20 cellular contexts compared by ENCODE assay signal in the genomic region with DNA sequence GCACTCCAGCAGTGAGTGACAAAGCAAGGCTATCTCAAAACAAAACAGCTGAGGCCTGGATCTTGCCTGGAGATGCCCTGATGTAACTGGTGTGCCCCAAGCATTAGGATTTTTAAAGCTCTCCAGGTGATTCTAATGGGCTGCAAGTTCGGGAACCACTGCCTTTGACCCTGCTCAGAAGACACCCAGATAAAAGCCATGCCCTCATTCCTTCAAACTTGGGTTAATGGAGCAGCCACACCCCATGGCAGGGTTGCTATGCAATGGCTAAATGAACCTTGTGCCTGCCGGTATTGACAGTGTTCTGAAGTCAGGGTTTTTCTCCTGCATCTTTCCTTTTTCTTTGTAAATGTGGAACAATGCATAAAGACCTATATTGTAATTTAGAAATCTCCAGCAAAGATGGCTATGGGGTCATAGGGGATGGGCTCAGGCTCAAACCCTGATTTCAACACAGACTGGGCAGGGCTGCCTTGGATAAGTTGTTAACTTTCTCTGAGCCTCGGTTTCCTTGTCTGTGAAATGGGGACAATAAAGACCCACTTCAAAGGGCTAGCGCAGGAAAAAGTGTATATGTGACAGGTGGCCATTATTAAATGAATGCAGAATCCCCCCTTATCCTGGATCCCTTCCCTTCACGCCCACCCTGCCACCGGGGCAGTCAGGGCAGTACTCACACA. TPM values are rescaled to one million over a fixed set of nuclear protein-coding genes. Genes with fewer than 3 reads are reported as not detected.
DNase-seq lines count a peak whose midpoint lies in the region; ATAC-seq and TF ChIP-seq lines count a peak whose summit lies in the region.
"Had no signal": no experiment of that assay in that cellular context is flagged by ENCODE, and none has a peak within 500 bp of the region (broad histone marks: within the 10 kb centered on the region; RNA-seq: fewer than 3 reads in every experiment).

No MANE protein-coding gene starts in this region.

- H3K27me3 ChIP-seq in left ventricle myocardium inferior (ENCODE audit: low read depth): peaks cover 9% of the 10 kb centered on the region
- no peaks in the 10 kb centered on the region for H3K27me3 ChIP-seq in mucosa of rectum (ENCODE audit: control insufficient read depth in 2 of 2, insufficient read depth in 2 of 2, low read length in 2 of 2)
- H3K27me3 ChIP-seq in thyroid gland: no peaks in the 10 kb centered on the region
- H3K27me3 ChIP-seq: brain microvascular endothelial cell, SJSA1, tibial nerve had no signal

- H3K36me3 ChIP-seq in left ventricle myocardium inferior (no peaks in the 10 kb centered on the region), mucosa of rectum (ENCODE audit: control insufficient read depth in 2 of 2, insufficient read depth in 2 of 2, low read length in 2 of 2) (peaks cover 0 to 2% of the 10 kb centered on the region in 2 donors), thyroid gland (peaks cover 0 to 8% of the 10 kb centered on the region in 2 donors)
- H3K36me3 ChIP-seq: brain microvascular endothelial cell, SJSA1, tibial nerve had no signal

- H3K4me1 ChIP-seq in left ventricle myocardium inferior (peaks cover 17% of the 10 kb centered on the region), mucosa of rectum (ENCODE audit: control insufficient read depth in 2 of 2, insufficient read depth in 2 of 2, low read length in 2 of 2) (peaks cover 55 to 78% of the 10 kb centered on the region in 2 donors), thyroid gland (peaks cover 41 to 59% of the 10 kb centered on the region in 2 donors)
- H3K4me1 ChIP-seq: foreskin keratinocyte had no signal

- ATAC-seq in Right ventricle myocardium inferior: no peak
- ATAC-seq: activated CD8-positive, alpha-beta T cell treated with anti-CD3 and anti-CD28 coated beads, Interleukin-2, amount 10 ng/mL, durations not matched to agents 7 days and 5 days; activated naive CD8-positive, alpha-beta T cell treated with anti-CD3 and anti-CD28 coated beads, Interleukin-2, amount 50 U/mL, for 24 hours; foreskin keratinocyte; WTC11 had no signal

- 56 to 63% methylated on average over 6 of the region's 6 CpGs for whole genome bisulfite sequencing in thyroid gland, 2 donors

- H3K27ac ChIP-seq in left ventricle myocardium inferior (replicated peaks) (peak overlapping the region; percentile 60), mucosa of rectum (ENCODE audit: low read depth in 2 of 2, low read length in 2 of 2) (peak overlapping the region; percentile 94), thyroid gland (peak overlapping the region; percentile 83 to 95 (median 92))
- H3K27ac ChIP-seq: brain microvascular endothelial cell, foreskin keratinocyte, SJSA1 had no signal

- no peaks in the 10 kb centered on the region for H3K9me3 ChIP-seq in left ventricle myocardium inferior (replicated peaks)
- H3K9me3 ChIP-seq in mucosa of rectum (ENCODE audit: control insufficient read depth in 2 of 2, low read length in 2 of 2): no peaks in the 10 kb centered on the region
- no peaks in the 10 kb centered on the region for H3K9me3 ChIP-seq in thyroid gland
- H3K9me3 ChIP-seq: SJSA1, tibial nerve had no signal

- intact Hi-C loops in left ventricle myocardium inferior (cut with micrococcal nuclease) (no loop called here), Right ventricle myocardium inferior (cut with DNase I) (no loop called here), thyroid gland (cut with DNase I) (loop anchor here (10.0 kb wide), 1 partner anchor 70 kb away; no protein-coding TSS in a partner anchor)

- H3K4me3 ChIP-seq in left ventricle myocardium inferior (no peak overlapping the region), mucosa of rectum (ENCODE audit: low read length in 2 of 2) (peak overlapping the region; percentile 62 to 72), thyroid gland (replicated peaks in 1 of 3) (peak overlapping the region in 2 of 3 donors; percentile 7 to 18)
- H3K4me3 ChIP-seq: SJSA1 had no signal

- TF ChIP-seq CTCF in left ventricle myocardium inferior (IDR thresholded peaks at IDR 0.05; ENCODE audit: borderline replicate concordance): no peak
- no peak for TF ChIP-seq CTCF in thyroid gland (IDR thresholded peaks at IDR 0.05)

- no peak for TF ChIP-seq POLR2A in thyroid gland (IDR thresholded peaks at IDR 0.05)

- DNase-seq in left ventricle myocardium inferior (no peak), Right ventricle myocardium inferior (ENCODE audit: missing footprints) (no peak), thyroid gland (no peak), LoVo (ENCODE audit: low spot score) (no peak), medulla oblongata (ENCODE audit: extremely low spot score) (no peak)
- peak; percentile 33 for DNase-seq in activated CD8-positive, alpha-beta memory T cell treated with anti-CD3 and anti-CD28 coated beads, Interleukin-2, amount 50 U/mL, for 48 hours
- no peak for DNase-seq in activated naive CD4-positive, alpha-beta T cell treated with anti-CD3 and anti-CD28 coated beads, Interleukin-2, amount 50 U/mL, for 16 hours
- DNase-seq: activated CD8-positive, alpha-beta T cell treated with anti-CD3 and anti-CD28 coated beads, Interleukin-2, amount 10 ng/mL, durations not matched to agents 7 days and 5 days; activated naive CD8-positive, alpha-beta T cell treated with anti-CD3 and anti-CD28 coated beads, Interleukin-2, amount 50 U/mL, for 24 hours; brain microvascular endothelial cell; foreskin keratinocyte; KG1; NCI-H1048; stimulated activated naive CD4-positive, alpha-beta T cell treated with Interleukin-2 at 50 U/mL for 16 hours had no signal

- peak overlapping the region; percentile 43 to 67 for H3K9ac ChIP-seq in mucosa of rectum (ENCODE audit: low read depth in 1 of 2, low read length in 2 of 2)

RNA-seq across cellular contexts. Expression of a gene that starts 0.5 kb away (rescaled TPM):
- 2.9 TPM for total RNA-seq in left ventricle myocardium inferior
- 3.4 TPM for total RNA-seq in Right ventricle myocardium inferior
- total RNA-seq in thyroid gland: 1,000 to 10,000 TPM in 2 of 4 donors, 100 to 1,000 TPM in 2; 246 to 4,817 (median 914) TPM
- total RNA-seq: activated CD8-positive, alpha-beta T cell treated with anti-CD3 and anti-CD28 coated beads, Interleukin-2, amount 10 ng/mL, durations not matched to agents 7 days and 5 days; foreskin keratinocyte; SJSA1; T-helper 2 cell treated with Interferon-gamma antibody and Interleukin-4, amounts not matched to agents 100 ng/mL and 5 ng/mL, for 36 hours had no signal

RNA-seq across cellular contexts. Expression of a gene that starts 36.0 kb away (rescaled TPM):
- total RNA-seq in left ventricle myocardium inferior: not detected
- not detected for total RNA-seq in Right ventricle myocardium inferior
- 10 to 100 TPM in 1 of 4 donors, 1 to 10 TPM in 1, not detected in 2; 2.5 to 14.3 TPM for total RNA-seq in thyroid gland
- total RNA-seq: activated CD8-positive, alpha-beta T cell treated with anti-CD3 and anti-CD28 coated beads, Interleukin-2, amount 10 ng/mL, durations not matched to agents 7 days and 5 days; epithelial cell of proximal tubule; foreskin keratinocyte; SJSA1; T-helper 2 cell treated with Interferon-gamma antibody and Interleukin-4, amounts not matched to agents 100 ng/mL and 5 ng/mL, for 36 hours; tibial nerve had no signal

RNA-seq across cellular contexts. Expression of a gene that starts 51.6 kb away (rescaled TPM):
- total RNA-seq in left ventricle myocardium inferior (not detected), Right ventricle myocardium inferior (not detected), thyroid gland (not detected)
- total RNA-seq: activated CD8-positive, alpha-beta T cell treated with anti-CD3 and anti-CD28 coated beads, Interleukin-2, amount 10 ng/mL, durations not matched to agents 7 days and 5 days; epithelial cell of proximal tubule; foreskin keratinocyte; SJSA1; T-helper 2 cell treated with Interferon-gamma antibody and Interleukin-4, amounts not matched to agents 100 ng/mL and 5 ng/mL, for 36 hours; tibial nerve had no signal

Comparison
In these comparisons a context has a peak if more than half of its experiments do, and no peak if none do; other contexts are left out.
1. RNA of a gene that starts 0.5 kb away (total RNA-seq): 246 to 4,817 TPM in thyroid gland; 3.4 TPM in Right ventricle myocardium inferior (single experiment) and 2.9 TPM in left ventricle myocardium inferior (single experiment); every median in the first group is over 10 times any median in the second.
2. Peak in every context shown above with its lines, with median percentiles within 50 percentile points of each other: H3K27ac ChIP-seq.